8 cellular contexts compared by ENCODE assay signal in the genomic region with DNA sequence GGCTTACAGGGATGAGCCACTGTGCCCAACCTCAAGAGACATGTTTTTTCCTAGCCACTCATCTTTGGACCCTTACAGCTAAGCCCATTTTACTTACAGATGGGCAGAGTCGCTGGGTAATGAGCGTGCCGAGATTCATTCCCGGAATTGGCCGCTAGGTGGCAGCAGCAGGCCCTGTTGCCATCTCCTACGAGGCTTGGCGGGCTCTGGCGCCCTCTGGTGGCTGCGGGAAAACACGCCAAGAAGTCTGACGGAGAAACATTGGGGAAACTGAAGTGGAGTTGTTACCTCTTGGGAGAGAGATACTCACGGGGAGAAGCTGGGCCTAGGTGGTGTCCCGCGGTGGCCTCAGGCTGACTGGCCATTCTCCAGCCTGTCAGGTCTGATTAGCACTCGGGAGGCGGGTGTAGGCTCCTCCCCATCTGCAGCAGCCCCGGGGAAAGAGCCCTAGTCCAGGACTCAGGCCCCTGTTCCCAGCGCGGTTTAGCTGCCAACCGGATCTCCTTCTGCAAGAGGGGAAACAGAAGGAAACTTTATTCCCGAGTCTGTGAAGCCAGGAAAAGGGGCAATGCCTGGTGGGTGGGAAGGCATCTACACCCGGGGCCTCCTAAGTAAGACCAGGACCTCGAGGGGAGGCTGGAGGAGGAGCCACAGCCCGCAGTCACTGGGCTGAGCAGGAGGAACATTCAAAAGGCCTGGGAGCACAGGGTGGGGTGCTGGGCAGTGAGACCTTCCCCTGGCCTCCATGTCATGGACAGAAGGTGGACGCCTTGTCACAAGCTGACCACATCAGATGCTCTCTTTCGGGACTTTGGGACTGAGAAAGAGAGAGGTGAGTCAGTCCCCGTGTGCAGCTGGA. TPM values are rescaled to one million over a fixed set of nuclear protein-coding genes. Genes with fewer than 3 reads are reported as not detected.
DNase-seq lines count a peak whose midpoint lies in the region; ATAC-seq and TF ChIP-seq lines count a peak whose summit lies in the region.

No MANE protein-coding gene starts in this region.

- H3K9me3 ChIP-seq in trophoblast cell (ENCODE audit: insufficient read depth, low read depth, low read length), result peaks cover 4% of the 10 kb centered on the region
- no peaks in the 10 kb centered on the region for H3K9me3 ChIP-seq in upper lobe of right lung

- H3K27ac Mint-ChIP-seq in activated naive CD8-positive, alpha-beta T cell treated with anti-CD3 and anti-CD28 coated beads for 36 hours, result peak overlapping the region; percentile 66

- H3K79me1 ChIP-seq in trophoblast cell (ENCODE audit: low read length), result no peaks in the 10 kb centered on the region

- H2BK120ac ChIP-seq in trophoblast cell (ENCODE audit: insufficient read depth, low read length, poor library complexity), result no peak overlapping the region

- H4K12ac ChIP-seq in trophoblast cell (ENCODE audit: low read depth, low read length), result no peak overlapping the region

- H3K36me3 Mint-ChIP-seq in activated naive CD8-positive, alpha-beta T cell treated with anti-CD3 and anti-CD28 coated beads for 36 hours, result peaks cover 6% of the 10 kb centered on the region

- WGBS in trophoblast cell (ENCODE audit: extremely low coverage, insufficient coverage, insufficient read length), result no CpG with 5 or more reads among the region's 27 CpGs

- H3K9ac ChIP-seq in trophoblast cell (ENCODE audit: low read length), result no peak overlapping the region

- no peak overlapping the region for H3K18ac ChIP-seq in trophoblast cell (ENCODE audit: low read length)

- H3K27me3 Mint-ChIP-seq in activated naive CD8-positive, alpha-beta T cell treated with anti-CD3 and anti-CD28 coated beads for 36 hours, result no peaks in the 10 kb centered on the region

- H3K4me3 ChIP-seq in trophoblast cell (ENCODE audit: low read depth, low read length), result no peak overlapping the region
- H3K4me3 ChIP-seq in upper lobe of right lung, result no peak overlapping the region

- no peaks in the 10 kb centered on the region for H3K4me1 ChIP-seq in trophoblast cell (ENCODE audit: control insufficient read depth in 1 of 2, insufficient read depth in 2 of 2, low read length in 2 of 2)
- peaks cover 11% of the 10 kb centered on the region for H3K4me1 ChIP-seq in upper lobe of right lung

- H2BK12ac ChIP-seq in trophoblast cell (ENCODE audit: low read length), result no peak overlapping the region

- no peak overlapping the region for H2AFZ ChIP-seq in trophoblast cell (ENCODE audit: insufficient read depth, low read length, poor library complexity)

- H3K27ac ChIP-seq in trophoblast cell (ENCODE audit: low read depth, low read length) (no peak overlapping the region), upper lobe of right lung (no peak overlapping the region)

- no peaks in the 10 kb centered on the region for H3K27me3 ChIP-seq in trophoblast cell (ENCODE audit: insufficient read depth, low read length)
- no peaks in the 10 kb centered on the region for H3K27me3 ChIP-seq in upper lobe of right lung

- H2BK5ac ChIP-seq in trophoblast cell (ENCODE audit: low read depth, low read length, poor library complexity), result no peak overlapping the region

- no peak overlapping the region for H4K8ac ChIP-seq in trophoblast cell (ENCODE audit: low read depth, low read length)

- no peak overlapping the region for H2AK5ac ChIP-seq in trophoblast cell (ENCODE audit: low read length)

- peaks cover 36% of the 10 kb centered on the region in 2 experiments for H3K36me3 ChIP-seq in trophoblast cell (ENCODE audit: control insufficient read depth in 1 of 2, insufficient read depth in 2 of 2, low read length in 2 of 2)
- H3K36me3 ChIP-seq in upper lobe of right lung, result peaks cover 24% of the 10 kb centered on the region

- intact Hi-C loops in Right ventricle myocardium inferior (cut with DNase I) (loop anchor here (5.0 kb wide), 1 partner anchor 176 kb away; no protein-coding TSS in a partner anchor), upper lobe of right lung (cut with DNase I) (loop anchor here (10.0 kb wide), 1 partner anchor 173 kb away; no protein-coding TSS in a partner anchor)

- H3K4ac ChIP-seq in trophoblast cell (ENCODE audit: low read depth, low read length), result no peak overlapping the region

- no peaks in the 10 kb centered on the region for H3K79me2 ChIP-seq in trophoblast cell (ENCODE audit: control insufficient read depth, insufficient read depth, low read length, poor library complexity)

- H3K4me2 ChIP-seq in trophoblast cell (ENCODE audit: low read length), result peak overlapping the region; percentile 32

- H3K14ac ChIP-seq in trophoblast cell (ENCODE audit: low read length), result no peak overlapping the region

- no peaks in the 10 kb centered on the region for H3K9me3 Mint-ChIP-seq in activated naive CD8-positive, alpha-beta T cell treated with anti-CD3 and anti-CD28 coated beads for 36 hours

- ATAC-seq in GM21825 (IDR thresholded peaks at IDR 0.05; ENCODE audit: unreplicated experiment), result peak; percentile 52
- peak; percentile 69 for ATAC-seq in Right ventricle myocardium inferior
- ATAC-seq in upper lobe of right lung, result peak; percentile 92

- H3K23ac ChIP-seq in trophoblast cell (ENCODE audit: low read length), result no peak overlapping the region

- no peak overlapping the region for H3K4me3 Mint-ChIP-seq in activated naive CD8-positive, alpha-beta T cell treated with anti-CD3 and anti-CD28 coated beads for 36 hours

- DNase-seq in CD1c-positive myeloid dendritic cell (ENCODE audit: extremely low spot score), result peak; percentile 98
- peak; percentile 66 for DNase-seq in NCI-H146 (lab: John Stamatoyannopoulos, UW)
- peak; percentile 75 for DNase-seq in SW480 (ENCODE audit: low spot score)
- DNase-seq in activated naive CD8-positive, alpha-beta T cell treated with anti-CD3 and anti-CD28 coated beads for 36 hours, result peak; percentile 93
- peak; percentile 97 for DNase-seq in Right ventricle myocardium inferior (ENCODE audit: missing footprints)
- peak; percentile 89 to 99 for DNase-seq in trophoblast cell
- peak; percentile 96 for DNase-seq in upper lobe of right lung

- peak; percentile 100 for TF ChIP-seq CTCF in upper lobe of right lung (IDR thresholded peaks at IDR 0.05)

- peaks cover 8% of the 10 kb centered on the region for H3K4me1 Mint-ChIP-seq in activated naive CD8-positive, alpha-beta T cell treated with anti-CD3 and anti-CD28 coated beads for 36 hours

- no peak overlapping the region for H4K91ac ChIP-seq in trophoblast cell (ENCODE audit: low read depth, low read length)

RNA-seq across cellular contexts. Expression of a gene that starts 9.7 kb away (rescaled TPM):
- total RNA-seq in activated naive CD8-positive, alpha-beta T cell treated with anti-CD3 and anti-CD28 coated beads for 36 hours, result 10 to 100 TPM; 63.3 to 66.1 TPM
- 158 TPM for total RNA-seq in Right ventricle myocardium inferior
- polyA plus RNA-seq in trophoblast cell (2013), result 24.0 and 25.6 TPM in 2 replicates
- total RNA-seq in upper lobe of right lung, result 35.1 TPM

RNA-seq across cellular contexts. Expression of a gene that starts 31.4 kb away (rescaled TPM):
- not detected for total RNA-seq in activated naive CD8-positive, alpha-beta T cell treated with anti-CD3 and anti-CD28 coated beads for 36 hours
- total RNA-seq in Right ventricle myocardium inferior (not detected), upper lobe of right lung (14.3 TPM)
- polyA plus RNA-seq in trophoblast cell (2013), result not detected in 2 replicates

RNA-seq across cellular contexts. Expression of a gene that starts 42.2 kb away (rescaled TPM):
- total RNA-seq in activated naive CD8-positive, alpha-beta T cell treated with anti-CD3 and anti-CD28 coated beads for 36 hours, result 10 to 100 TPM; 74.1 to 77.3 TPM
- total RNA-seq in Right ventricle myocardium inferior (36.1 TPM), upper lobe of right lung (39.0 TPM)
- 57.0 and 59.5 TPM in 2 replicates for polyA plus RNA-seq in trophoblast cell (2013)

RNA-seq across cellular contexts. Expression of a gene that starts 49.8 kb away (rescaled TPM):
- 10 to 100 TPM; 13.0 to 14.5 TPM for total RNA-seq in activated naive CD8-positive, alpha-beta T cell treated with anti-CD3 and anti-CD28 coated beads for 36 hours
- total RNA-seq in Right ventricle myocardium inferior, result 5.9 TPM
- 10.2 and 11.5 TPM in 2 replicates for polyA plus RNA-seq in trophoblast cell (2013)
- total RNA-seq in upper lobe of right lung, result 34.7 TPM

RNA-seq across cellular contexts. Expression of a gene that starts 50.7 kb away (rescaled TPM):
- total RNA-seq in activated naive CD8-positive, alpha-beta T cell treated with anti-CD3 and anti-CD28 coated beads for 36 hours, result 10 to 100 TPM; 11.2 to 12.0 TPM
- total RNA-seq in Right ventricle myocardium inferior (5.1 TPM), upper lobe of right lung (11.8 TPM)
- polyA plus RNA-seq in trophoblast cell (2013), result 6.6 and 7.1 TPM in 2 replicates

Comparison
In these comparisons a context has a peak if more than half of its experiments do, and no peak if none do; other contexts are left out.
1. RNA of a gene that starts 31.4 kb away (total RNA-seq): 14.3 TPM in upper lobe of right lung (single experiment); not detected in activated naive CD8-positive, alpha-beta T cell treated with anti-CD3 and anti-CD28 coated beads for 36 hours and not detected in Right ventricle myocardium inferior (single experiment); every median in the first group is over 10 times any median in the second.
2. Peak in every context shown above with its lines, with median percentiles within 50 percentile points of each other: DNase-seq and ATAC-seq.